In the genomic region with DNA sequence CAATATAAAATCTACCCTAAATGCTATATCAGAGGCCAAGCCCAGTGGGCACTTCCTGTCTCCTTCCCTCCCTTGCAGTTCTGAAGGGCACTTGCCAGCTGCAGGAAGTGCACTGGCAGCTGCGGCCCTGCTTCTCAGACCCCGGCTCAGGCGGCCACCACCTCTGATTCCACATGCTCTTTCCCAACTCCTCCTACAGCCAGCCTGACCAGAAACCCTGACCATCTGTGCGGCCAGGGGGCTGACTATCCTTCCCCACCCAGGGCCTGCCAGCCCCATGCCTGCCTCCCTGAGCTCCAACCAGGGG, we compare ENCODE assay signal across 17 cellular contexts.
"Had no signal": no experiment of that assay in that cellular context is flagged by ENCODE, and none has a peak within 500 bp of the region (broad histone marks: within the 10 kb centered on the region; RNA-seq: fewer than 3 reads in every experiment).

No MANE protein-coding gene starts in this region.

- H3K27me3 ChIP-seq: colonic mucosa, foreskin keratinocyte, suprapubic skin had no signal

- H3K27ac ChIP-seq: colonic mucosa, foreskin keratinocyte, neutrophil, psoas muscle, suprapubic skin had no signal

- H3K27ac Mint-ChIP-seq: activated CD4-positive, alpha-beta T cell treated with anti-CD3 and anti-CD28 coated beads, Interleukin-2, amount 10 ng/mL, durations not matched to agents 24 days and 14 days; activated naive CD4-positive, alpha-beta T cell treated with anti-CD3 and anti-CD28 coated beads, Interleukin-2, amount 10 ng/mL, durations not matched to agents 7 days and 5 days; activated T-helper 17 cell treated with anti-CD3 and anti-CD28 coated beads, Interleukin-2, amount 50 U/mL, for 72 hours; memory B cell; T-cell; WTC11 had no signal

- H3K4me3 ChIP-seq: colonic mucosa, psoas muscle, suprapubic skin had no signal

- DNase-seq: activated CD4-positive, alpha-beta T cell treated with anti-CD3 and anti-CD28 coated beads, Interleukin-2, amount 10 ng/mL, durations not matched to agents 24 days and 14 days; activated CD8-positive, alpha-beta memory T cell treated with anti-CD3 and anti-CD28 coated beads for 24 hours; activated naive CD4-positive, alpha-beta T cell treated with anti-CD3 and anti-CD28 coated beads, Interleukin-2, amount 10 ng/mL, durations not matched to agents 7 days and 5 days; caudate nucleus; foreskin keratinocyte; head of caudate nucleus; psoas muscle; stimulated activated CD4-positive, alpha-beta T cell treated with anti-CD3 and anti-CD28 coated beads, Interleukin-4, amount 100 ng/mL, for 1 hour; stimulated activated CD8-positive, alpha-beta memory T cell treated with anti-CD3 and anti-CD28 coated beads, Interleukin-4, amount 100 ng/mL, for 48 hours; stimulated activated naive CD8-positive, alpha-beta T cell treated with anti-CD3 and anti-CD28 coated beads, Interleukin-15, Interleukin-2, amounts not matched to agents 100 U/mL and 50 U/mL, for 24 hours; T-cell had no signal

- H3K36me3 ChIP-seq: colonic mucosa, neutrophil, suprapubic skin had no signal

- H3K4me1 Mint-ChIP-seq: activated CD4-positive, alpha-beta T cell treated with anti-CD3 and anti-CD28 coated beads, Interleukin-2, amount 10 ng/mL, durations not matched to agents 24 days and 14 days; activated naive CD4-positive, alpha-beta T cell treated with anti-CD3 and anti-CD28 coated beads, Interleukin-2, amount 10 ng/mL, durations not matched to agents 7 days and 5 days; activated T-helper 17 cell treated with anti-CD3 and anti-CD28 coated beads, Interleukin-2, amount 50 U/mL, for 72 hours; memory B cell had no signal

- H3K9me3 Mint-ChIP-seq: activated CD4-positive, alpha-beta T cell treated with anti-CD3 and anti-CD28 coated beads, Interleukin-2, amount 10 ng/mL, durations not matched to agents 24 days and 14 days; activated naive CD4-positive, alpha-beta T cell treated with anti-CD3 and anti-CD28 coated beads, Interleukin-2, amount 10 ng/mL, durations not matched to agents 7 days and 5 days; activated T-helper 17 cell treated with anti-CD3 and anti-CD28 coated beads, Interleukin-2, amount 50 U/mL, for 72 hours; memory B cell; T-cell had no signal

- H3K4me3 Mint-ChIP-seq: activated CD4-positive, alpha-beta T cell treated with anti-CD3 and anti-CD28 coated beads, Interleukin-2, amount 10 ng/mL, durations not matched to agents 24 days and 14 days; activated naive CD4-positive, alpha-beta T cell treated with anti-CD3 and anti-CD28 coated beads, Interleukin-2, amount 10 ng/mL, durations not matched to agents 7 days and 5 days; activated T-helper 17 cell treated with anti-CD3 and anti-CD28 coated beads, Interleukin-2, amount 50 U/mL, for 72 hours; memory B cell; T-cell; WTC11 had no signal

- H3K4me1 ChIP-seq: colonic mucosa, psoas muscle had no signal

- ATAC-seq: activated T-helper 17 cell treated with anti-CD3 and anti-CD28 coated beads, Interleukin-2, amount 50 U/mL, for 72 hours; foreskin keratinocyte; stimulated activated naive CD8-positive, alpha-beta T cell treated with anti-CD3 and anti-CD28 coated beads, Interleukin-15, Interleukin-2, amounts not matched to agents 100 U/mL and 50 U/mL, for 24 hours; T-cell; WTC11 had no signal

- H3K9me3 ChIP-seq: colonic mucosa, neutrophil, psoas muscle, suprapubic skin had no signal

- H3K36me3 Mint-ChIP-seq: activated naive CD4-positive, alpha-beta T cell treated with anti-CD3 and anti-CD28 coated beads, Interleukin-2, amount 10 ng/mL, durations not matched to agents 7 days and 5 days; memory B cell; T-cell; WTC11 had no signal
